Comparison of ENCODE assay signal across 17 cellular contexts in genomic region chr2:191877875-191878274, GRCh38. TPM values are rescaled to one million over a fixed set of nuclear protein-coding genes. Genes with fewer than 3 reads are reported as not detected.
DNase-seq lines count a peak whose midpoint lies in the region; ATAC-seq and TF ChIP-seq lines count a peak whose summit lies in the region.
"Had no signal": no experiment of that assay in that cellular context is flagged by ENCODE, and none has a peak within 500 bp of the region (broad histone marks: within the 10 kb centered on the region; RNA-seq: fewer than 3 reads in every experiment).

No MANE protein-coding gene starts in this region.

- H3K79me2 ChIP-seq in ACC112 (ENCODE audit: control insufficient read depth, insufficient read depth, low read length, unreplicated experiment) = no peaks in the 10 kb centered on the region
- no peaks in the 10 kb centered on the region for H3K79me2 ChIP-seq in HCT116 (ENCODE audit: insufficient read depth, low read length)

- DNase-seq in HCT116 (ENCODE audit: low read depth, low spot score) = no peak
- peak; percentile 29 for DNase-seq in adipocyte (ENCODE audit: low read depth)
- no peak for DNase-seq in HCEC 1CT
- DNase-seq in germinal center (ENCODE audit: low spot score) = no peak
- DNase-seq in SK-N-DZ (ENCODE audit: low spot score) = no peak
- DNase-seq in KG1 (lab: John Stamatoyannopoulos, UW) = no peak
- DNase-seq: C1 segment of cervical spinal cord; CD8-positive, alpha-beta memory T cell; H7; NCI-H1417; NCI-H187 treated with DMSO at 0.1 percent for 48 hours; NCI-H524; NCI-H82 had no signal

- H3K4me3 ChIP-seq in ACC112 (ENCODE audit: low read depth, low read length) = no peak overlapping the region
- H3K4me3 ChIP-seq in HCT116 (replicated peaks in 1 of 2; ENCODE audit: low read depth in 1 of 2, low read length in 2 of 2) = no peak overlapping the region
- H3K4me3 ChIP-seq in adipocyte (ENCODE audit: low read length) = no peak overlapping the region
- no peak overlapping the region for H3K4me3 ChIP-seq in muscle layer of colon (ENCODE audit: low read depth in 1 of 2, low read length in 2 of 2)

- H2AFZ ChIP-seq in ACC112 (ENCODE audit: low read length, unreplicated experiment) (no peak overlapping the region), HCT116 (ENCODE audit: low read depth, low read length, poor library complexity, severe bottlenecking) (no peak overlapping the region)

- no peaks in the 10 kb centered on the region for H3K27me3 ChIP-seq in ACC112 (ENCODE audit: insufficient read depth, low read length)
- H3K27me3 ChIP-seq in HCT116 (ENCODE audit: insufficient read depth, low read length) = no peaks in the 10 kb centered on the region
- H3K27me3 ChIP-seq in adipocyte (replicated peaks; ENCODE audit: control insufficient read depth, insufficient read depth, low read length) = no peaks in the 10 kb centered on the region
- no peaks in the 10 kb centered on the region for H3K27me3 ChIP-seq in muscle layer of colon (ENCODE audit: control insufficient read depth in 1 of 2, insufficient read depth in 2 of 2, low read length in 2 of 2)

- no peaks in the 10 kb centered on the region for H3K36me3 ChIP-seq in ACC112 (ENCODE audit: insufficient read depth, low read length)
- H3K36me3 ChIP-seq in HCT116 (ENCODE audit: control insufficient read depth in 1 of 2, insufficient read depth in 2 of 2, low read length in 2 of 2) = no peaks in the 10 kb centered on the region
- no peaks in the 10 kb centered on the region for H3K36me3 ChIP-seq in adipocyte (ENCODE audit: control insufficient read depth, insufficient read depth, low read length, severe bottlenecking)
- no peaks in the 10 kb centered on the region for H3K36me3 ChIP-seq in muscle layer of colon (ENCODE audit: insufficient read depth, low read length)

- CTCF ChIA-PET in HCT116 (lab: Charles Lee) = interaction anchor here (1.3 to 1.5 kb wide), 2 partner anchors 8 to 284 kb away, joined by 4 to 6 read pairs; no protein-coding TSS in a partner anchor

- H3K9me3 ChIP-seq in HCT116 (ENCODE audit: control insufficient read depth in 1 of 2, insufficient read depth in 1 of 2, low read depth in 1 of 2, low read length in 2 of 2) (no peaks in the 10 kb centered on the region), adipocyte (ENCODE audit: control insufficient read depth, low read length) (no peaks in the 10 kb centered on the region), muscle layer of colon (ENCODE audit: low read length) (no peaks in the 10 kb centered on the region)

- H3K27ac ChIP-seq in ACC112 (ENCODE audit: low read depth, low read length) = peak overlapping the region; percentile 45; the same call in 1 of the 2 replicates
- no peak overlapping the region for H3K27ac ChIP-seq in HCT116 (ENCODE audit: low read depth, low read length)
- peak overlapping the region; percentile 60 for H3K27ac ChIP-seq in muscle layer of colon (ENCODE audit: low read depth, low read length)
- H3K27ac ChIP-seq: HL-60, RWPE1 had no signal

- intact Hi-C loops in HCT116 (cut with micrococcal nuclease) = no loop called here

- POLR2A ChIA-PET in HCT116 (lab: Charles Lee) = no interaction called here

- BruUV-seq in HCT116 (replicated peaks; lab: Mats Ljungman, UMichigan) = no TSS peak

- H3K9me2 ChIP-seq in HCT116 (ENCODE audit: insufficient read depth) = no peaks in the 10 kb centered on the region

- H4K20me1 ChIP-seq in HCT116 (ENCODE audit: insufficient read depth) = no peaks in the 10 kb centered on the region

- no peak for ATAC-seq in HCT116

- H3K4me2 ChIP-seq in HCT116 (ENCODE audit: low read length) = no peak overlapping the region

- RAD21 ChIA-PET in HCT116 (lab: Charles Lee; ENCODE audit: low non-redundant PET in 1 of 2, low total read pairs in 2 of 2, uncharacterized antibody in 2 of 2, unreplicated experiment in 2 of 2) = no interaction called here

- TF ChIP-seq RAD21 in HCT116 (IDR thresholded peaks at IDR 0.05; ENCODE audit: low read depth) = no peak

- H3K9ac ChIP-seq in HCT116 (ENCODE audit: low read length) = no peak overlapping the region
- no peak overlapping the region for H3K9ac ChIP-seq in adipocyte (ENCODE audit: low read length)
- no peak overlapping the region for H3K9ac ChIP-seq in muscle layer of colon (ENCODE audit: low read length)

- no peak for TF ChIP-seq POLR2A in HCT116 (IDR thresholded peaks at IDR 0.05; ENCODE audit: borderline replicate concordance, extremely low read depth, insufficient read depth, insufficient read length)

- no peak for TF ChIP-seq CTCF in HCT116 (IDR thresholded peaks at IDR 0.05 in 2 of 3, conservative IDR thresholded peaks at IDR 0.05 in 1 of 3; ENCODE audit: borderline replicate concordance in 1 of 3, insufficient read depth in 1 of 3, low read depth in 2 of 3, low read length in 2 of 3)

- peaks cover 16% of the 10 kb centered on the region for H3K4me1 ChIP-seq in ACC112 (ENCODE audit: control insufficient read depth, insufficient read depth, low read length, unreplicated experiment)
- H3K4me1 ChIP-seq in HCT116 (ENCODE audit: control insufficient read depth in 1 of 2, insufficient read depth in 2 of 2, low read length in 2 of 2) = peaks cover 0 to 8% of the 10 kb centered on the region in 2 experiments; a peak in 3 of 4 replicates
- H3K4me1 ChIP-seq in adipocyte (ENCODE audit: control insufficient read depth, insufficient read depth, low read length) = peaks cover 9% of the 10 kb centered on the region
- H3K4me1 ChIP-seq in muscle layer of colon (ENCODE audit: insufficient read depth, low read length) = peaks cover 16% of the 10 kb centered on the region

TF ChIP-seq in HCT116, 20 proteins besides CTCF, POLR2A, EP300 and RAD21:
- TF ChIP-seq CEBPB (IDR thresholded peaks at IDR 0.05; ENCODE audit: low read depth) (peak; percentile 55), EZH2phosphoT487 (IDR thresholded peaks at IDR 0.05; ENCODE audit: borderline replicate concordance) (no peak), ZBTB33 (IDR thresholded peaks at IDR 0.05; ENCODE audit: extremely low read depth, insufficient replicate concordance, low read length) (no peak), SP1 (IDR thresholded peaks at IDR 0.05; ENCODE audit: low read depth) (no peak)
- TF ChIP-seq, protein P1, sequence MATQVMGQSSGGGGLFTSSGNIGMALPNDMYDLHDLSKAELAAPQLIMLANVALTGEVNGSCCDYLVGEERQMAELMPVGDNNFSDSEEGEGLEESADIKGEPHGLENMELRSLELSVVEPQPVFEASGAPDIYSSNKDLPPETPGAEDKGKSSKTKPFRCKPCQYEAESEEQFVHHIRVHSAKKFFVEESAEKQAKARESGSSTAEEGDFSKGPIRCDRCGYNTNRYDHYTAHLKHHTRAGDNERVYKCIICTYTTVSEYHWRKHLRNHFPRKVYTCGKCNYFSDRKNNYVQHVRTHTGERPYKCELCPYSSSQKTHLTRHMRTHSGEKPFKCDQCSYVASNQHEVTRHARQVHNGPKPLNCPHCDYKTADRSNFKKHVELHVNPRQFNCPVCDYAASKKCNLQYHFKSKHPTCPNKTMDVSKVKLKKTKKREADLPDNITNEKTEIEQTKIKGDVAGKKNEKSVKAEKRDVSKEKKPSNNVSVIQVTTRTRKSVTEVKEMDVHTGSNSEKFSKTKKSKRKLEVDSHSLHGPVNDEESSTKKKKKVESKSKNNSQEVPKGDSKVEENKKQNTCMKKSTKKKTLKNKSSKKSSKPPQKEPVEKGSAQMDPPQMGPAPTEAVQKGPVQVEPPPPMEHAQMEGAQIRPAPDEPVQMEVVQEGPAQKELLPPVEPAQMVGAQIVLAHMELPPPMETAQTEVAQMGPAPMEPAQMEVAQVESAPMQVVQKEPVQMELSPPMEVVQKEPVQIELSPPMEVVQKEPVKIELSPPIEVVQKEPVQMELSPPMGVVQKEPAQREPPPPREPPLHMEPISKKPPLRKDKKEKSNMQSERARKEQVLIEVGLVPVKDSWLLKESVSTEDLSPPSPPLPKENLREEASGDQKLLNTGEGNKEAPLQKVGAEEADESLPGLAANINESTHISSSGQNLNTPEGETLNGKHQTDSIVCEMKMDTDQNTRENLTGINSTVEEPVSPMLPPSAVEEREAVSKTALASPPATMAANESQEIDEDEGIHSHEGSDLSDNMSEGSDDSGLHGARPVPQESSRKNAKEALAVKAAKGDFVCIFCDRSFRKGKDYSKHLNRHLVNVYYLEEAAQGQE (IDR thresholded peaks at IDR 0.05; ENCODE audit: low read depth) = no peak

RNA-seq across cellular contexts. Expression of gene CAVIN2, which starts 31.0 kb away (rescaled TPM):
- total RNA-seq in HCT116 (2021; ENCODE audit: unreplicated experiment) = 0.27 TPM
- 0.12 and 0.27 TPM in 2 replicates for polyA plus RNA-seq in HCT116 (2012)
- polyA plus RNA-seq in SK-N-DZ (2014; cell fraction: cytosol; rRNA removed) = not detected in 2 replicates
- not detected in 2 replicates for polyA plus RNA-seq in SK-N-DZ (2014; cell fraction: nucleus; rRNA removed)
- total RNA-seq: CD8-positive, alpha-beta memory T cell had no signal
- polyA plus RNA-seq: CD8-positive, alpha-beta memory T cell had no signal
